ENCODE assay signal across 26 cellular contexts in the genomic region with DNA sequence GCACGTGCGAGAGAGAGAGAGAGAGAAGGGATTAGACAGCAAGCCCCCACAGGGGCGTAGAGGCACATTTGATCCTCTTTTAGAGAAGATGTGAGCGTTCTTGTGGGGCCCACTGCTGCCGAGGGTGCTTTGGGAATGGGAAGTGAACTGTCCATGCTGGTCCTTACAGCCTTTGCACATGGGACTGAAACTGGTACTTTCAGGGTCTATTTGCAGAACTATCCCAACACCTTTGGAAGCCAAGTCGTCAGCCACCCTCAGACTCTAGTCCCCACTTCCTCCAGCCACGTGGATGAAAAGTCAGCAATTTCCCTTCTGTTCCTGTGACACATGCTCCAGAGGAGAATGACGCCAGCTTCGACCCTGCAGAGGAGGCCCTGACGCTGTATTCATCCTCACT. TPM values are rescaled to one million over a fixed set of nuclear protein-coding genes. Genes with fewer than 3 reads are reported as not detected.
A peak's percentile ranks its signal among the peaks of the same experiment; 100 is the strongest.
DNase-seq lines count a peak whose midpoint lies in the region; FAIRE-seq and TF ChIP-seq lines count a peak whose summit lies in the region.
"Had no signal": no experiment of that assay in that cellular context is flagged by ENCODE, and none has a peak within 500 bp of the region (broad histone marks: within the 10 kb centered on the region; RNA-seq: fewer than 3 reads in every experiment).

No MANE protein-coding gene starts in this region.

- H3K36me3 ChIP-seq in HEK293 (ENCODE audit: control insufficient read depth in 2 of 2, insufficient read depth in 1 of 2, low read length in 2 of 2), result no peaks in the 10 kb centered on the region
- H3K36me3 ChIP-seq in Loucy (ENCODE audit: insufficient read depth, low read length), result no peaks in the 10 kb centered on the region
- peaks cover 0 to 2% of the 10 kb centered on the region in 2 donors for H3K36me3 ChIP-seq in neuronal stem cell (replicated peaks in 1 of 2; ENCODE audit: control insufficient read depth in 2 of 2, insufficient read depth in 2 of 2, low read length in 2 of 2)
- H3K36me3 ChIP-seq: esophagus muscularis mucosa, sigmoid colon, upper lobe of left lung had no signal

- no peak for FAIRE-seq in HTR-8/SVneo (lab: Jason Lieb, UNC)
- FAIRE-seq: frontal cortex had no signal

- H3K4me3 ChIP-seq in HEK293 (ENCODE audit: low read depth, low read length) (no peak overlapping the region), Loucy (ENCODE audit: low read length, poor library complexity, severe bottlenecking) (no peak overlapping the region), neuronal stem cell (ENCODE audit: low read length in 2 of 2) (no peak overlapping the region)
- H3K4me3 ChIP-seq: esophagus muscularis mucosa, GM23338, sigmoid colon, upper lobe of left lung had no signal

- H3K14ac ChIP-seq in neuronal stem cell (ENCODE audit: low read length), result no peak overlapping the region

- H3K27ac ChIP-seq in HEK293 (ENCODE audit: extremely low read depth, low read depth, low read length) (no peak overlapping the region), neuronal stem cell (replicated peaks; ENCODE audit: low read length) (no peak overlapping the region)
- H3K27ac ChIP-seq: esophagus muscularis mucosa, sigmoid colon had no signal

- WGBS in neuronal stem cell (ENCODE audit: extremely low coverage in 2 of 2, insufficient read length in 2 of 2, insufficient replicate concordance in 1 of 2), 2 donors, result no CpG with 5 or more reads among the region's 10 CpGs

- H2AFZ ChIP-seq in Loucy (ENCODE audit: low read length) (0 out of 2 replicates have a peak overlapping the region, but pooled peaks have one; percentile 21), neuronal stem cell (ENCODE audit: low read length) (no peak overlapping the region)

- H3K18ac ChIP-seq in neuronal stem cell (ENCODE audit: low read length), result peak overlapping the region; percentile 41

- no peak overlapping the region for H2BK120ac ChIP-seq in neuronal stem cell (ENCODE audit: low read depth, low read length)

- DNase-seq in ecto neural progenitor cell (ENCODE audit: low spot score) (peak; percentile 29), neuronal stem cell (ENCODE audit: low spot score) (no peak), HTR-8/SVneo (ENCODE audit: insufficient read length, low spot score) (no peak), SW480 (ENCODE audit: low spot score) (no peak), EL (no peak), kidney glomerular epithelial cell (lab: John Stamatoyannopoulos, UW) (no peak)
- DNase-seq: activated CD4-positive, alpha-beta T cell treated with anti-CD3 and anti-CD28 coated beads, Interleukin-2, amount 50 U/mL, for 1 hour; activated CD8-positive, alpha-beta memory T cell treated with anti-CD3 and anti-CD28 coated beads, Interleukin-2, amount 50 U/mL, for 48 hours; activated gamma-delta T cell; CD4-positive, alpha-beta memory T cell; effector memory CD8-positive, alpha-beta T cell; immature natural killer cell; left ventricle myocardium superior; NCI-H1092 treated with DMSO at 0.1 percent for 48 hours; NCI-H1930; NCI-H69; RPMI8226; sigmoid colon; SK-N-SH; T-helper 2 cell had no signal

- no peak overlapping the region for H4K91ac ChIP-seq in neuronal stem cell (ENCODE audit: low read depth, low read length, poor library complexity)

- H3K23ac ChIP-seq in neuronal stem cell (ENCODE audit: low read depth, low read length, poor library complexity), result no peak overlapping the region

- H3K27me3 ChIP-seq in Loucy (ENCODE audit: insufficient read depth, low read length, poor library complexity, severe bottlenecking) (no peaks in the 10 kb centered on the region), neuronal stem cell (ENCODE audit: control insufficient read depth in 3 of 3, insufficient read depth in 3 of 3, low read depth in 1 of 3, low read length in 3 of 3) (peaks cover 0 to 8% (median 0%) of the 10 kb centered on the region in 3 experiments)
- H3K27me3 ChIP-seq: esophagus muscularis mucosa, sigmoid colon, upper lobe of left lung had no signal

- no peak overlapping the region for H2BK15ac ChIP-seq in neuronal stem cell (ENCODE audit: low read length)

- H4K8ac ChIP-seq in neuronal stem cell (ENCODE audit: low read depth, low read length), result no peak overlapping the region

- H2BK12ac ChIP-seq in neuronal stem cell (ENCODE audit: low read length), result no peak overlapping the region

- H3K4me1 ChIP-seq in HEK293 (ENCODE audit: control insufficient read depth, insufficient read depth, low read length) (no peaks in the 10 kb centered on the region), Loucy (ENCODE audit: insufficient read depth, low read length, poor library complexity, severe bottlenecking) (peaks cover 31% of the 10 kb centered on the region), neuronal stem cell (ENCODE audit: control insufficient read depth in 2 of 2, insufficient read depth in 1 of 2, low read depth in 1 of 2, low read length in 2 of 2) (peaks cover 0 to 9% of the 10 kb centered on the region in 2 donors)

- no peaks in the 10 kb centered on the region for H3F3A ChIP-seq in Loucy (ENCODE audit: low read depth)

- no peak overlapping the region for H2BK5ac ChIP-seq in neuronal stem cell (ENCODE audit: low read length)

- CTCF ChIA-PET in HEK293 (lab: Yijun Ruan, JAX), result interaction anchor here (1.4 kb wide), 1 partner anchor 19 kb away, joined by 4 read pairs; no protein-coding TSS in a partner anchor

- no peak overlapping the region for H3K9ac ChIP-seq in Loucy (ENCODE audit: low read depth, low read length, poor library complexity, severe bottlenecking)
- H3K9ac ChIP-seq in neuronal stem cell (ENCODE audit: low read depth, low read length, poor library complexity), result no peak overlapping the region
- H3K9ac ChIP-seq: SK-N-SH had no signal

- no peaks in the 10 kb centered on the region for H3K79me2 ChIP-seq in Loucy (ENCODE audit: insufficient read depth, low read length)

- H3K79me1 ChIP-seq in neuronal stem cell (ENCODE audit: low read depth, low read length), result peaks cover 8% of the 10 kb centered on the region

- TF ChIP-seq CTCF in HEK293 (tag by site-specific recombination; IDR thresholded peaks at IDR 0.05) (no peak), Loucy (conservative IDR thresholded peaks at IDR 0.05; ENCODE audit: low read length) (no peak)

- POLR2A ChIA-PET in HEK293 (lab: Yijun Ruan, JAX), result no interaction called here

- H3K4me2 ChIP-seq in Loucy (ENCODE audit: low read depth, low read length, poor library complexity, severe bottlenecking) (no peak overlapping the region), neuronal stem cell (ENCODE audit: insufficient read depth, low read length, poor library complexity, severe bottlenecking) (no peak overlapping the region)
- H3K4me2 ChIP-seq: GM23338, SK-N-SH had no signal

- H2AK5ac ChIP-seq in neuronal stem cell (ENCODE audit: low read depth, low read length), result no peak overlapping the region

- no peak overlapping the region for H3K4ac ChIP-seq in neuronal stem cell (ENCODE audit: low read length)

- no peaks in the 10 kb centered on the region for H4K20me1 ChIP-seq in Loucy (ENCODE audit: insufficient read depth, low read length, poor library complexity, severe bottlenecking)

- H3K9me3 ChIP-seq in HEK293 (ENCODE audit: control insufficient read depth, insufficient read depth, low read depth, low read length) (no peaks in the 10 kb centered on the region), Loucy (ENCODE audit: insufficient read depth, low read depth, low read length) (no peaks in the 10 kb centered on the region), neuronal stem cell (replicated peaks in 1 of 2; ENCODE audit: control insufficient read depth in 2 of 2, insufficient read depth in 1 of 2, low read depth in 1 of 2, low read length in 2 of 2) (peaks cover 0 to 3% of the 10 kb centered on the region in 2 donors)
- H3K9me3 ChIP-seq: esophagus muscularis mucosa, sigmoid colon, SK-N-SH, upper lobe of left lung had no signal

- H3K9me2 ChIP-seq in Loucy (replicated peaks; ENCODE audit: low read depth, low read length), result no peaks in the 10 kb centered on the region
- H3K9me2 ChIP-seq: SK-N-SH had no signal

TF ChIP-seq in HEK293, 187 proteins besides CTCF, POLR2A, EP300 and RAD21:
- TF ChIP-seq ZFP69B (tag by site-specific recombination; IDR thresholded peaks at IDR 0.05) (peak; percentile 52; the same call in 1 of the 2 replicates), ZNF433 (tag by site-specific recombination; IDR thresholded peaks at IDR 0.05; ENCODE audit: low read depth) (no peak), ZIC2 (tag by site-specific recombination; IDR thresholded peaks at IDR 0.05) (no peak), TRIM28 (IDR thresholded peaks at IDR 0.05; ENCODE audit: borderline replicate concordance, low read length) (no peak), ZNF624 (tag by site-specific recombination; IDR thresholded peaks at IDR 0.05) (no peak)
- TF ChIP-seq, protein P1, sequence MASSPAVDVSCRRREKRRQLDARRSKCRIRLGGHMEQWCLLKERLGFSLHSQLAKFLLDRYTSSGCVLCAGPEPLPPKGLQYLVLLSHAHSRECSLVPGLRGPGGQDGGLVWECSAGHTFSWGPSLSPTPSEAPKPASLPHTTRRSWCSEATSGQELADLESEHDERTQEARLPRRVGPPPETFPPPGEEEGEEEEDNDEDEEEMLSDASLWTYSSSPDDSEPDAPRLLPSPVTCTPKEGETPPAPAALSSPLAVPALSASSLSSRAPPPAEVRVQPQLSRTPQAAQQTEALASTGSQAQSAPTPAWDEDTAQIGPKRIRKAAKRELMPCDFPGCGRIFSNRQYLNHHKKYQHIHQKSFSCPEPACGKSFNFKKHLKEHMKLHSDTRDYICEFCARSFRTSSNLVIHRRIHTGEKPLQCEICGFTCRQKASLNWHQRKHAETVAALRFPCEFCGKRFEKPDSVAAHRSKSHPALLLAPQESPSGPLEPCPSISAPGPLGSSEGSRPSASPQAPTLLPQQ (tag by site-specific recombination; IDR thresholded peaks at IDR 0.05), result 0 out of 2 replicates have a peak, but pooled peaks have one; percentile 15

RNA-seq across cellular contexts. Expression of a gene that starts 2.6 kb away (rescaled TPM):
- polyA plus RNA-seq in neuronal stem cell (2013, experiment 1 of 2), result 0.26 TPM
- 0.35 TPM for polyA plus RNA-seq in neuronal stem cell (2013, experiment 2 of 2)
- polyA plus RNA-seq: CD4-positive, alpha-beta memory T cell; GM23338 had no signal

RNA-seq across cellular contexts. Expression of a gene that starts 17.9 kb away (rescaled TPM):
- polyA plus RNA-seq in neuronal stem cell (2013, experiment 1 of 2), result not detected
- not detected for polyA plus RNA-seq in neuronal stem cell (2013, experiment 2 of 2)
- polyA plus RNA-seq: CD4-positive, alpha-beta memory T cell; GM23338; immature natural killer cell; SK-N-SH had no signal

RNA-seq across cellular contexts. Expression of a gene that starts 47.2 kb away (rescaled TPM):
- polyA plus RNA-seq in neuronal stem cell (2013, experiment 1 of 2), result not detected
- polyA plus RNA-seq in neuronal stem cell (2013, experiment 2 of 2), result not detected
- polyA plus RNA-seq: GM23338, SK-N-SH had no signal
